In genomic region chr12:52851787-52852186, GRCh38 we compare ENCODE assay signal across 12 cellular contexts. TPM values are rescaled to one million over a fixed set of nuclear protein-coding genes. Genes with fewer than 3 reads are reported as not detected.
"Had no signal": no experiment of that assay in that cellular context is flagged by ENCODE, and none has a peak within 500 bp of the region (broad histone marks: within the 10 kb centered on the region; RNA-seq: fewer than 3 reads in every experiment).

No MANE protein-coding gene starts in this region.

- H3K4me1 ChIP-seq: HAP-1 had no signal

- DNase-seq: GM23248, GOT3, H7, HCEC 1CT, HFFc6 had no signal

- H3K9me3 Mint-ChIP-seq: GM23338, H9, HFFc6 had no signal

- H3K4me3 Mint-ChIP-seq: GM23338, H9, HFFc6 had no signal

- H3K27ac Mint-ChIP-seq: GM23338, H9, HFFc6 had no signal

- H3K4me1 Mint-ChIP-seq: GM23338 had no signal

- H3K9ac ChIP-seq: GM23248 had no signal

- H3K4me3 ChIP-seq: GM23248, GM23338, HAP-1 had no signal

- H3K4me2 ChIP-seq: GM23338 had no signal

- H2AFZ ChIP-seq: GM23248, GM23338 had no signal

- H3K36me3 ChIP-seq: HAP-1 had no signal

- ATAC-seq: GM23338, HCT116 had no signal

- FAIRE-seq: H1, H54 had no signal

- H3K9me3 ChIP-seq: HAP-1 had no signal

- H3K27ac ChIP-seq: GM23248 had no signal

RNA-seq across cellular contexts. Expression of gene KRT78, which starts 3.0 kb away (rescaled TPM):
- total RNA-seq: GM23248, GM23338, H1, H4, H7, H9 had no signal
- polyA plus RNA-seq: GM23248, GM23338, H1 had no signal

RNA-seq across cellular contexts. Expression of gene KRT79, which starts 17.7 kb away (rescaled TPM):
- total RNA-seq: GM23248, H1, H4, H7, H9, HFFc6 had no signal
- polyA plus RNA-seq: GM23338, H1 had no signal

RNA-seq across cellular contexts. Expression of gene KRT4, which starts 37.9 kb away (rescaled TPM):
- total RNA-seq: GM23338, H1, H4, H7, H9 had no signal
- polyA plus RNA-seq: GM23248, GM23338, H1 had no signal

RNA-seq across cellular contexts. Expression of gene KRT3, which starts 55.9 kb away (rescaled TPM):
- total RNA-seq: GM23248, GM23338, H1, H4, H7, H9, HFFc6 had no signal
- polyA plus RNA-seq: GM23248, GM23338, H1 had no signal
